In genomic region chr1:160090760-160091159, GRCh38 we compare ENCODE assay signal across 22 cellular contexts. TPM values are rescaled to one million over a fixed set of nuclear protein-coding genes. Genes with fewer than 3 reads are reported as not detected.
DNase-seq lines count a peak whose midpoint lies in the region; ATAC-seq and TF ChIP-seq lines count a peak whose summit lies in the region.
"Had no signal": no experiment of that assay in that cellular context is flagged by ENCODE, and none has a peak within 500 bp of the region (broad histone marks: within the 10 kb centered on the region; RNA-seq: fewer than 3 reads in every experiment).

No MANE protein-coding gene starts in this region.

- H3K27me3 Mint-ChIP-seq in activated naive CD4-positive, alpha-beta T cell treated with anti-CD3 and anti-CD28 coated beads for 36 hours (ENCODE audit: low read depth), result no peaks in the 10 kb centered on the region

- H3K9ac ChIP-seq in PC-3 (ENCODE audit: low read length), result no peak overlapping the region
- H3K9ac ChIP-seq: GM23248 had no signal

- H3K4me3 ChIP-seq in PC-3 (ENCODE audit: low read length), result no peak overlapping the region
- H3K4me3 ChIP-seq: GM23248 had no signal

- H3K27ac ChIP-seq in substantia nigra (ENCODE audit: low read depth, low read length, poor library complexity, severe bottlenecking), result peak overlapping the region; percentile 88
- H3K27ac ChIP-seq in PC-3 (ENCODE audit: low read length), result no peak overlapping the region
- H3K27ac ChIP-seq: GM23248 had no signal

- H3K4me2 ChIP-seq in PC-3 (ENCODE audit: low read length), result no peak overlapping the region

- POLR2A ChIA-PET in PC-3 (lab: Charles Lee; ENCODE audit: unreplicated experiment), result no interaction called here

- no peaks in the 10 kb centered on the region for H3K9me3 ChIP-seq in PC-3 (ENCODE audit: low read length)

- no peak for TF ChIP-seq CTCF in PC-3 (conservative IDR thresholded peaks at IDR 0.05; ENCODE audit: low read depth, low read length)

- H3K36me3 Mint-ChIP-seq in activated naive CD4-positive, alpha-beta T cell treated with anti-CD3 and anti-CD28 coated beads for 36 hours (ENCODE audit: low read depth), result no peaks in the 10 kb centered on the region

- H3K27ac Mint-ChIP-seq in activated naive CD4-positive, alpha-beta T cell treated with anti-CD3 and anti-CD28 coated beads for 36 hours, result peak overlapping the region; percentile 17

- H4K20me1 ChIP-seq in PC-3 (ENCODE audit: low read length), result no peaks in the 10 kb centered on the region

- no peaks in the 10 kb centered on the region for H3K9me3 Mint-ChIP-seq in activated naive CD4-positive, alpha-beta T cell treated with anti-CD3 and anti-CD28 coated beads for 36 hours

- H3K9me2 ChIP-seq in PC-3 (replicated peaks; ENCODE audit: low read length), result no peaks in the 10 kb centered on the region

- H3K4me3 Mint-ChIP-seq in activated naive CD4-positive, alpha-beta T cell treated with anti-CD3 and anti-CD28 coated beads for 36 hours, result no peak overlapping the region

- intact Hi-C loops in activated naive CD4-positive, alpha-beta T cell treated with anti-CD3 and anti-CD28 coated beads for 36 hours (cut with micrococcal nuclease), result no loop called here
- intact Hi-C loops in PC-3 (cut with micrococcal nuclease), result no loop called here

- no peaks in the 10 kb centered on the region for H3K36me3 ChIP-seq in PC-3 (ENCODE audit: low read depth, low read length)

- CTCF ChIA-PET in activated naive CD4-positive, alpha-beta T cell treated with anti-CD3 and anti-CD28 coated beads for 36 hours (lab: Charles Lee), result interaction anchor here (4.4 to 21.7 kb wide), 2 partner anchors 12 to 40 kb away, joined by 37 to 565 read pairs; no protein-coding TSS in a partner anchor
- CTCF ChIA-PET in PC-3 (lab: Charles Lee), result no interaction called here

- no peaks in the 10 kb centered on the region for H3K79me2 ChIP-seq in PC-3 (ENCODE audit: low read length)

- H3K27me3 ChIP-seq in PC-3 (ENCODE audit: low read length), result no peaks in the 10 kb centered on the region

- no peaks in the 10 kb centered on the region for H3K4me1 ChIP-seq in PC-3 (ENCODE audit: insufficient read depth, low read length)

- no peak overlapping the region for H2AFZ ChIP-seq in PC-3 (ENCODE audit: low read length)
- H2AFZ ChIP-seq: GM23248 had no signal

- peaks cover 14% of the 10 kb centered on the region for H3K4me1 Mint-ChIP-seq in activated naive CD4-positive, alpha-beta T cell treated with anti-CD3 and anti-CD28 coated beads for 36 hours (ENCODE audit: low read depth)

- H3F3A ChIP-seq in PC-3 (ENCODE audit: low read length, unreplicated experiment), result no peaks in the 10 kb centered on the region

- ATAC-seq in PC-3 (no peak), HG02588 (IDR thresholded peaks at IDR 0.05; ENCODE audit: unreplicated experiment) (no peak)
- ATAC-seq: Panc1 had no signal

- no peak for DNase-seq in activated naive CD4-positive, alpha-beta T cell treated with anti-CD3 and anti-CD28 coated beads for 36 hours
- DNase-seq in activated naive CD4-positive, alpha-beta T cell (lab: John Stamatoyannopoulos, UW), result no peak
- DNase-seq in ELF-1 (ENCODE audit: low read depth, low spot score) (peak; percentile 73), foreskin melanocyte (peak; percentile 72), substantia nigra (lab: John Stamatoyannopoulos, UW) (no peak), PC-3 (no peak), GOT3 (lab: John Stamatoyannopoulos, UW) (no peak)
- DNase-seq: 8988T; C1 segment of cervical spinal cord; DMS79; GM23248; HCEC 1CT; KG1; NCI-H1092 treated with DMSO at 0.1 percent for 48 hours; NCI-H1436 treated with DMSO at 0.1 percent for 48 hours; NCI-H1930; NCI-H748 treated with DMSO at 0.1 percent for 48 hours; NK-92 treated with Interleukin-12 subunit alpha and Interleukin-12 subunit beta, amount 100 ng/mL, for 24 hours had no signal

- BruUV-seq in PC-3 (replicated peaks; lab: Mats Ljungman, UMichigan), result no TSS peak

RNA-seq across cellular contexts. Expression of gene IGSF8, which starts 7.7 kb away (rescaled TPM):
- 10 to 100 TPM; 22.2 to 24.7 TPM for total RNA-seq in activated naive CD4-positive, alpha-beta T cell treated with anti-CD3 and anti-CD28 coated beads for 36 hours
- total RNA-seq in PC-3 (2014; rRNA removed), result 37.1 and 49.1 TPM in 2 replicates

RNA-seq across cellular contexts. Expression of gene KCNJ9, which starts 9.4 kb away (rescaled TPM):
- not detected for total RNA-seq in activated naive CD4-positive, alpha-beta T cell treated with anti-CD3 and anti-CD28 coated beads for 36 hours
- total RNA-seq in PC-3 (2014; rRNA removed), result not detected in 2 replicates
- total RNA-seq: GM23248, HT1080, NCI-H460 had no signal

RNA-seq across cellular contexts. Expression of gene KCNJ10, which starts 20.8 kb away (rescaled TPM):
- not detected for total RNA-seq in activated naive CD4-positive, alpha-beta T cell treated with anti-CD3 and anti-CD28 coated beads for 36 hours
- total RNA-seq in PC-3 (2014; rRNA removed), result 0.15 TPM in 1 of 2 replicates, not detected in the other
- total RNA-seq: GM23248, HT1080, NCI-H460 had no signal

RNA-seq across cellular contexts. Expression of gene ATP1A2, which starts 24.8 kb away (rescaled TPM):
- not detected for total RNA-seq in activated naive CD4-positive, alpha-beta T cell treated with anti-CD3 and anti-CD28 coated beads for 36 hours
- total RNA-seq in PC-3 (2014; rRNA removed), result not detected in 2 replicates
- total RNA-seq: HT1080 had no signal

RNA-seq across cellular contexts. Expression of gene PIGM, which starts 59.0 kb away (rescaled TPM):
- total RNA-seq in activated naive CD4-positive, alpha-beta T cell treated with anti-CD3 and anti-CD28 coated beads for 36 hours, result 1 to 10 TPM; 2.6 TPM
- total RNA-seq in PC-3 (2014; rRNA removed), result 6.7 and 6.9 TPM in 2 replicates

Comparison
In these comparisons a context has a peak if more than half of its experiments do, and no peak if none do; other contexts are left out.
1. DNase-seq: peak in ELF-1 (single experiment) and foreskin melanocyte (single experiment); none in activated naive CD4-positive, alpha-beta T cell treated with anti-CD3 and anti-CD28 coated beads for 36 hours (single experiment), activated naive CD4-positive, alpha-beta T cell (0 of 4), substantia nigra (0 of 49), PC-3 (single experiment) and GOT3 (single experiment).